ENCODE assay signal across 11 cellular contexts in genomic region chr4:45662996-45663395, GRCh38.
DNase-seq lines count a peak whose midpoint lies in the region; ATAC-seq and TF ChIP-seq lines count a peak whose summit lies in the region.
"Had no signal": no experiment of that assay in that cellular context is flagged by ENCODE, and none has a peak within 500 bp of the region (broad histone marks: within the 10 kb centered on the region; RNA-seq: fewer than 3 reads in every experiment).

No MANE protein-coding gene starts in this region.

- H3K4me1 ChIP-seq in SK-N-SH (ENCODE audit: control insufficient read depth in 1 of 2, insufficient read depth in 2 of 2, low read depth in 1 of 2, low read length in 1 of 2) (no peaks in the 10 kb centered on the region), upper lobe of left lung (peaks cover 0 to 4% (median 0%) of the 10 kb centered on the region in 4 donors)

- TF ChIP-seq CTCF in SK-N-SH (IDR thresholded peaks at IDR 0.05) (no peak), upper lobe of left lung (IDR thresholded peaks at IDR 0.05) (no peak)

- WGBS in SK-N-SH (ENCODE audit: low lambda C conversion rate) = 6% methylated on average over 1 of the region's 1 CpG
- 26 to 34% methylated on average over 1 of the region's 1 CpG for WGBS in upper lobe of left lung, 2 donors

- no peak for TF ChIP-seq POLR2A in upper lobe of left lung (IDR thresholded peaks at IDR 0.05)

- no peaks in the 10 kb centered on the region for H3K9me2 ChIP-seq in SK-N-SH

- ATAC-seq in SK-N-SH treated with all-trans-retinoic acid at 6 μM for 48 hours (no peak), upper lobe of left lung (ENCODE audit: low FRiP score in 2 of 2) (peak; percentile 29 to 68), GM21786 (IDR thresholded peaks at IDR 0.05; ENCODE audit: unreplicated experiment) (no peak), GM19035 (IDR thresholded peaks at IDR 0.05; ENCODE audit: unreplicated experiment) (no peak)
- no peak for ATAC-seq in activated naive CD4-positive, alpha-beta T cell treated with anti-CD3 and anti-CD28 coated beads, Interleukin-2, amount 50 U/mL, for 72 hours
- ATAC-seq: activated naive CD8-positive, alpha-beta T cell treated with anti-CD3 and anti-CD28 coated beads, Interleukin-2, amount 50 U/mL, for 24 hours had no signal

- no peak overlapping the region for H3K27ac Mint-ChIP-seq in activated naive CD4-positive, alpha-beta T cell treated with anti-CD3 and anti-CD28 coated beads, Interleukin-2, amount 50 U/mL, for 72 hours
- H3K27ac Mint-ChIP-seq: activated naive CD8-positive, alpha-beta T cell treated with anti-CD3 and anti-CD28 coated beads, Interleukin-2, amount 50 U/mL, for 24 hours had no signal

- no peaks in the 10 kb centered on the region for H3K79me2 ChIP-seq in SK-N-SH (ENCODE audit: insufficient read depth)

- H3K4me3 ChIP-seq in SK-N-SH (ENCODE audit: low read depth in 2 of 2, low read length in 1 of 2) (no peak overlapping the region), upper lobe of left lung (no peak overlapping the region)

- TF ChIP-seq RAD21 in SK-N-SH (IDR thresholded peaks at IDR 0.05; ENCODE audit: low read length) = no peak

- H3K27me3 ChIP-seq in SK-N-SH (ENCODE audit: insufficient read depth) (no peaks in the 10 kb centered on the region), upper lobe of left lung (no peaks in the 10 kb centered on the region)

- no peaks in the 10 kb centered on the region for H4K20me1 ChIP-seq in SK-N-SH (ENCODE audit: insufficient read depth)

- CTCF ChIA-PET in SK-N-SH (lab: Yijun Ruan, JAX) = no interaction called here

- no peaks in the 10 kb centered on the region for H3K36me3 Mint-ChIP-seq in activated naive CD4-positive, alpha-beta T cell treated with anti-CD3 and anti-CD28 coated beads, Interleukin-2, amount 50 U/mL, for 72 hours

- H3K9ac ChIP-seq in SK-N-SH = no peak overlapping the region

- peaks cover 5 to 8% of the 10 kb centered on the region in 2 donors for H3K9me3 Mint-ChIP-seq in activated naive CD4-positive, alpha-beta T cell treated with anti-CD3 and anti-CD28 coated beads, Interleukin-2, amount 50 U/mL, for 72 hours

- TF ChIP-seq EP300 in SK-N-SH (IDR thresholded peaks at IDR 0.05; ENCODE audit: borderline replicate concordance in 1 of 2, low read depth in 1 of 2, low read length in 1 of 2) (no peak), upper lobe of left lung (IDR thresholded peaks at IDR 0.05) (no peak)

- no peak overlapping the region for H3K27ac ChIP-seq in SK-N-SH (ENCODE audit: low read depth in 2 of 2, low read length in 1 of 2)
- H3K27ac ChIP-seq in upper lobe of left lung = no peak overlapping the region

- H3K36me3 ChIP-seq in SK-N-SH (replicated peaks in 1 of 2; ENCODE audit: control insufficient read depth in 1 of 2, insufficient read depth in 2 of 2, low read length in 1 of 2) (no peaks in the 10 kb centered on the region), upper lobe of left lung (no peaks in the 10 kb centered on the region)

- H3K4me2 ChIP-seq in SK-N-SH = no peak overlapping the region

- no peaks in the 10 kb centered on the region for H3F3A ChIP-seq in SK-N-SH (replicated peaks; ENCODE audit: insufficient read depth)

- no peak overlapping the region for H2AFZ ChIP-seq in SK-N-SH (ENCODE audit: low read depth)

- no peaks in the 10 kb centered on the region for H3K9me3 ChIP-seq in SK-N-SH
- no peaks in the 10 kb centered on the region for H3K9me3 ChIP-seq in upper lobe of left lung

- POLR2A ChIA-PET in SK-N-SH (lab: Yijun Ruan, JAX) = no interaction called here

- DNase-seq in SK-N-SH (no peak), astrocyte of the hippocampus (ENCODE audit: low read depth, low spot score) (peak; percentile 91), hippocampal formation (lab: John Stamatoyannopoulos, UW) (peak; percentile 15 to 59), upper lobe of left lung (peak in 1 of 2 donors; percentile 29)
- DNase-seq in activated naive CD4-positive, alpha-beta T cell treated with anti-CD3 and anti-CD28 coated beads, Interleukin-2, amount 50 U/mL, for 72 hours (ENCODE audit: low spot score in 2 of 2) = no peak
- DNase-seq: activated CD4-positive, alpha-beta T cell treated with anti-CD3 and anti-CD28 coated beads for 1 hour; activated naive CD8-positive, alpha-beta T cell treated with anti-CD3 and anti-CD28 coated beads, Interleukin-2, amount 50 U/mL, for 24 hours; NK-92 treated with Interleukin-12 subunit alpha and Interleukin-12 subunit beta, amount 100 ng/mL, for 24 hours had no signal

TF ChIP-seq in SK-N-SH treated with all-trans-retinoic acid at 6 μM for 48 hours, 23 proteins besides CTCF, POLR2A, EP300 and RAD21:
- TF ChIP-seq PPARA (CRISPR knock-in tag; IDR thresholded peaks at IDR 0.05; ENCODE audit: borderline replicate concordance) (no peak), SNAI2 (CRISPR knock-in tag; IDR thresholded peaks at IDR 0.05) (no peak), ISL1 (CRISPR knock-in tag; IDR thresholded peaks at IDR 0.05) (0 out of 2 replicates have a peak, but pooled peaks have one; percentile 7), ZFP30 (CRISPR knock-in tag; IDR thresholded peaks at IDR 0.05) (no peak), CSRNP3 (CRISPR knock-in tag; IDR thresholded peaks at IDR 0.05) (no peak), ZNF8 (CRISPR knock-in tag; IDR thresholded peaks at IDR 0.05) (no peak), GLIS3 (CRISPR knock-in tag; IDR thresholded peaks at IDR 0.05) (no peak)

TF ChIP-seq in SK-N-SH, 30 proteins besides CTCF, POLR2A, EP300 and RAD21:
- TF ChIP-seq MAX (IDR thresholded peaks at IDR 0.05; ENCODE audit: low read depth) = no peak
- TF ChIP-seq JUND (IDR thresholded peaks at IDR 0.05) = no peak
- no peak for TF ChIP-seq REST (IDR thresholded peaks at IDR 0.05; ENCODE audit: low read depth, low read length)
- TF ChIP-seq PBX3 (IDR thresholded peaks at IDR 0.05) = no peak
- TF ChIP-seq SIN3A (IDR thresholded peaks at IDR 0.05; ENCODE audit: borderline replicate concordance, low read depth, low read length) = no peak
- TF ChIP-seq CHD2 (IDR thresholded peaks at IDR 0.05; ENCODE audit: low read length, partially characterized antibody) = no peak

Comparison
In these comparisons a context has a peak if more than half of its experiments do, and no peak if none do; other contexts are left out.
1. ATAC-seq: peak in upper lobe of left lung (2 of 2); none in SK-N-SH treated with all-trans-retinoic acid at 6 μM for 48 hours (single experiment), GM21786 (single experiment), activated naive CD4-positive, alpha-beta T cell treated with anti-CD3 and anti-CD28 coated beads, Interleukin-2, amount 50 U/mL, for 72 hours (0 of 2) and GM19035 (single experiment).
2. DNase-seq: peak in astrocyte of the hippocampus (single experiment) and hippocampal formation (2 of 2); none in SK-N-SH (single experiment) and activated naive CD4-positive, alpha-beta T cell treated with anti-CD3 and anti-CD28 coated beads, Interleukin-2, amount 50 U/mL, for 72 hours (0 of 2).